12 cellular contexts compared by ENCODE assay signal in genomic region chr9:114995681-114996221, GRCh38.
DNase-seq lines count a peak whose midpoint lies in the region; ATAC-seq and TF ChIP-seq lines count a peak whose summit lies in the region.
"Had no signal": no experiment of that assay in that cellular context is flagged by ENCODE, and none has a peak within 500 bp of the region (broad histone marks: within the 10 kb centered on the region; RNA-seq: fewer than 3 reads in every experiment).

No MANE protein-coding gene starts in this region.

- intact Hi-C loops in right cardiac atrium (cut with DNase I): no loop called here
- intact Hi-C loops in activated T-helper 1 cell treated with anti-CD3 and anti-CD28 coated beads, Interleukin-12 subunit alpha, Interleukin-12 subunit beta, Interleukin-2, Interleukin-4 antibody, amounts not matched to agents 30 ng/mL and 10 ng/mL and 1 ng/mL, durations not matched to agents 14 hours and 24 hours and 36 hours (cut with micrococcal nuclease): no loop called here

- H3K9me3 ChIP-seq in right cardiac atrium (ENCODE audit: control insufficient read depth, low read length): no peaks in the 10 kb centered on the region

- 50% methylated on average over 10 of the region's 10 CpGs for WGBS in right cardiac atrium

- peak; percentile 64 for DNase-seq in NB4 (ENCODE audit: low read depth)
- peak; percentile 43 for DNase-seq in SIG-M5 (lab: John Stamatoyannopoulos, UW)
- no peak for DNase-seq in right cardiac atrium
- DNase-seq in activated T-helper 1 cell treated with anti-CD3 and anti-CD28 coated beads, Interleukin-12 subunit alpha, Interleukin-12 subunit beta, Interleukin-2, Interleukin-4 antibody, amounts not matched to agents 30 ng/mL and 10 ng/mL and 1 ng/mL, durations not matched to agents 14 hours and 24 hours and 36 hours (ENCODE audit: low spot score): no peak
- no peak for DNase-seq in effector memory CD8-positive, alpha-beta T cell
- DNase-seq in GM19240 (ENCODE audit: insufficient read length, low spot score): no peak
- no peak for DNase-seq in activated CD4-positive, CD25-positive, alpha-beta regulatory T cell (lab: John Stamatoyannopoulos, UW)
- DNase-seq: caudate nucleus, NCI-H1930 had no signal

- no peaks in the 10 kb centered on the region for H3K4me1 ChIP-seq in right cardiac atrium (ENCODE audit: control insufficient read depth, insufficient read depth, low read length)

- H3K27me3 Mint-ChIP-seq in activated T-helper 1 cell treated with anti-CD3 and anti-CD28 coated beads, Interleukin-12 subunit alpha, Interleukin-12 subunit beta, Interleukin-2, Interleukin-4 antibody, amounts not matched to agents 30 ng/mL and 10 ng/mL and 1 ng/mL, durations not matched to agents 14 hours and 24 hours and 36 hours (ENCODE audit: insufficient read depth): no peaks in the 10 kb centered on the region
- peaks cover 12 to 22% of the 10 kb centered on the region in 2 donors for H3K27me3 Mint-ChIP-seq in effector memory CD8-positive, alpha-beta T cell
- H3K27me3 Mint-ChIP-seq: activated naive CD4-positive, alpha-beta T cell treated with anti-CD3 and anti-CD28 coated beads, Interleukin-2, amount 50 U/mL, for 24 hours had no signal

- H3K36me3 Mint-ChIP-seq in activated T-helper 1 cell treated with anti-CD3 and anti-CD28 coated beads, Interleukin-12 subunit alpha, Interleukin-12 subunit beta, Interleukin-2, Interleukin-4 antibody, amounts not matched to agents 30 ng/mL and 10 ng/mL and 1 ng/mL, durations not matched to agents 14 hours and 24 hours and 36 hours (ENCODE audit: low read depth): peaks cover 8% of the 10 kb centered on the region
- H3K36me3 Mint-ChIP-seq in effector memory CD8-positive, alpha-beta T cell (ENCODE audit: insufficient read depth): no peaks in the 10 kb centered on the region
- H3K36me3 Mint-ChIP-seq: activated naive CD4-positive, alpha-beta T cell treated with anti-CD3 and anti-CD28 coated beads, Interleukin-2, amount 50 U/mL, for 24 hours had no signal

- ATAC-seq in right cardiac atrium: peak; percentile 65 to 83
- no peak for ATAC-seq in effector memory CD8-positive, alpha-beta T cell (replicated peaks)
- ATAC-seq: Panc1 had no signal

- H3K4me3 ChIP-seq in NB4 (ENCODE audit: low read depth, low read length): no peak overlapping the region
- no peak overlapping the region for H3K4me3 ChIP-seq in right cardiac atrium (ENCODE audit: low read length)

- H3K9me3 Mint-ChIP-seq in activated T-helper 1 cell treated with anti-CD3 and anti-CD28 coated beads, Interleukin-12 subunit alpha, Interleukin-12 subunit beta, Interleukin-2, Interleukin-4 antibody, amounts not matched to agents 30 ng/mL and 10 ng/mL and 1 ng/mL, durations not matched to agents 14 hours and 24 hours and 36 hours: no peaks in the 10 kb centered on the region
- no peaks in the 10 kb centered on the region for H3K9me3 Mint-ChIP-seq in effector memory CD8-positive, alpha-beta T cell
- H3K9me3 Mint-ChIP-seq: activated naive CD4-positive, alpha-beta T cell treated with anti-CD3 and anti-CD28 coated beads, Interleukin-2, amount 50 U/mL, for 24 hours had no signal

- H3K27ac ChIP-seq in C4-2B: peak overlapping the region; percentile 69
- H3K27ac ChIP-seq in right cardiac atrium (ENCODE audit: low read length): no peak overlapping the region

- H3K27ac Mint-ChIP-seq in activated T-helper 1 cell treated with anti-CD3 and anti-CD28 coated beads, Interleukin-12 subunit alpha, Interleukin-12 subunit beta, Interleukin-2, Interleukin-4 antibody, amounts not matched to agents 30 ng/mL and 10 ng/mL and 1 ng/mL, durations not matched to agents 14 hours and 24 hours and 36 hours: no peak overlapping the region
- no peak overlapping the region for H3K27ac Mint-ChIP-seq in effector memory CD8-positive, alpha-beta T cell
- H3K27ac Mint-ChIP-seq: activated naive CD4-positive, alpha-beta T cell treated with anti-CD3 and anti-CD28 coated beads, Interleukin-2, amount 50 U/mL, for 24 hours had no signal

- TF ChIP-seq CTCF in C4-2B (conservative IDR thresholded peaks at IDR 0.05) (no peak), NB4 (IDR thresholded peaks at IDR 0.05; ENCODE audit: low read depth, low read length) (no peak)

- peaks cover 60% of the 10 kb centered on the region for H3K4me1 Mint-ChIP-seq in activated T-helper 1 cell treated with anti-CD3 and anti-CD28 coated beads, Interleukin-12 subunit alpha, Interleukin-12 subunit beta, Interleukin-2, Interleukin-4 antibody, amounts not matched to agents 30 ng/mL and 10 ng/mL and 1 ng/mL, durations not matched to agents 14 hours and 24 hours and 36 hours (ENCODE audit: low read depth)
- H3K4me1 Mint-ChIP-seq in effector memory CD8-positive, alpha-beta T cell (ENCODE audit: low read depth in 2 of 2): peaks cover 0 to 5% of the 10 kb centered on the region in 2 donors

- no peaks in the 10 kb centered on the region for H3K27me3 ChIP-seq in right cardiac atrium (ENCODE audit: control insufficient read depth, insufficient read depth)

- TF ChIP-seq POLR2A in NB4 (IDR thresholded peaks at IDR 0.05; ENCODE audit: extremely low read depth, insufficient read length): no peak

- H3K4me3 Mint-ChIP-seq in activated T-helper 1 cell treated with anti-CD3 and anti-CD28 coated beads, Interleukin-12 subunit alpha, Interleukin-12 subunit beta, Interleukin-2, Interleukin-4 antibody, amounts not matched to agents 30 ng/mL and 10 ng/mL and 1 ng/mL, durations not matched to agents 14 hours and 24 hours and 36 hours: no peak overlapping the region
- no peak overlapping the region for H3K4me3 Mint-ChIP-seq in effector memory CD8-positive, alpha-beta T cell
- H3K4me3 Mint-ChIP-seq: activated naive CD4-positive, alpha-beta T cell treated with anti-CD3 and anti-CD28 coated beads, Interleukin-2, amount 50 U/mL, for 24 hours had no signal

Comparison
In these comparisons a context has a peak if more than half of its experiments do, and no peak if none do; other contexts are left out.
1. DNase-seq: peak in NB4 (single experiment) and SIG-M5 (single experiment); none in right cardiac atrium (0 of 3), activated T-helper 1 cell treated with anti-CD3 and anti-CD28 coated beads, Interleukin-12 subunit alpha, Interleukin-12 subunit beta, Interleukin-2, Interleukin-4 antibody, amounts not matched to agents 30 ng/mL and 10 ng/mL and 1 ng/mL, durations not matched to agents 14 hours and 24 hours and 36 hours (single experiment), effector memory CD8-positive, alpha-beta T cell (0 of 3), GM19240 (single experiment) and activated CD4-positive, CD25-positive, alpha-beta regulatory T cell (0 of 4).